ENCODE assay signal across 8 cellular contexts in genomic region chr9:33288828-33289483, GRCh38. TPM values are rescaled to one million over a fixed set of nuclear protein-coding genes. Genes with fewer than 3 reads are reported as not detected.
DNase-seq lines count a peak whose midpoint lies in the region; ATAC-seq and TF ChIP-seq lines count a peak whose summit lies in the region.

No MANE protein-coding gene starts in this region.

- no peaks in the 10 kb centered on the region for H3K9me2 ChIP-seq in MM.1S (replicated peaks; ENCODE audit: insufficient read depth, low read length)

- H3K9me3 ChIP-seq in colonic mucosa (no peaks in the 10 kb centered on the region), MM.1S (replicated peaks; ENCODE audit: insufficient read depth, low read length) (no peaks in the 10 kb centered on the region)

- H3K4me1 Mint-ChIP-seq in nephron progenitor cell: peaks cover 30% of the 10 kb centered on the region

- TF ChIP-seq CTCF in 22Rv1 (IDR thresholded peaks at IDR 0.05) (no peak), NB4 (IDR thresholded peaks at IDR 0.05; ENCODE audit: low read depth, low read length) (no peak), colonic mucosa (IDR thresholded peaks at IDR 0.05) (no peak), nephron progenitor cell (IDR thresholded peaks at IDR 0.05) (no peak), MM.1S (IDR thresholded peaks at IDR 0.05; ENCODE audit: low read length) (no peak)

- no peaks in the 10 kb centered on the region for H3K9me3 Mint-ChIP-seq in nephron progenitor cell

- intact Hi-C loops in colonic mucosa (cut with DNase I): loop anchor here (5.0 kb wide), 1 partner anchor 173 kb away; no protein-coding TSS in a partner anchor

- no peaks in the 10 kb centered on the region for H3K36me3 ChIP-seq in colonic mucosa
- peaks cover 4% of the 10 kb centered on the region for H3K36me3 ChIP-seq in MM.1S (replicated peaks; ENCODE audit: insufficient read depth, low read length)

- no peak for ATAC-seq in GM18870 (IDR thresholded peaks at IDR 0.05; ENCODE audit: unreplicated experiment)

- H4K20me1 ChIP-seq in MM.1S (ENCODE audit: insufficient read depth, low read length): no peaks in the 10 kb centered on the region

- no peak overlapping the region for H3K4me3 Mint-ChIP-seq in nephron progenitor cell

- H3K79me2 ChIP-seq in MM.1S (ENCODE audit: low read length): peaks cover 36% of the 10 kb centered on the region

- TF ChIP-seq POLR2A in NB4 (IDR thresholded peaks at IDR 0.05; ENCODE audit: extremely low read depth, insufficient read length): no peak

- peak; percentile 34 for DNase-seq in NB4 (ENCODE audit: low read depth)
- no peak for DNase-seq in colonic mucosa
- peak; percentile 7 for DNase-seq in nephron progenitor cell
- DNase-seq in NCI-H2171 (lab: John Stamatoyannopoulos, UW): no peak
- DNase-seq in NOMO-1 (lab: John Stamatoyannopoulos, UW; ENCODE audit: unreplicated experiment in 2 of 2): no peak
- no peak for DNase-seq in MM.1S

- H3K27me3 ChIP-seq in colonic mucosa (no peaks in the 10 kb centered on the region), MM.1S (replicated peaks; ENCODE audit: insufficient read depth, low read length) (no peaks in the 10 kb centered on the region)

- H3K27me3 Mint-ChIP-seq in nephron progenitor cell (ENCODE audit: low read depth, poor library complexity): no peaks in the 10 kb centered on the region

- peaks cover 27% of the 10 kb centered on the region for H3F3A ChIP-seq in MM.1S (ENCODE audit: insufficient read depth, low read length)

- H3K27ac Mint-ChIP-seq in nephron progenitor cell: no peak overlapping the region

- no peak overlapping the region for H3K4me2 ChIP-seq in MM.1S (ENCODE audit: low read depth, low read length)

- H3K4me3 ChIP-seq in NB4 (ENCODE audit: low read depth, low read length) (peak overlapping the region; percentile 54), colonic mucosa (no peak overlapping the region), MM.1S (ENCODE audit: low read length) (no peak overlapping the region)

- H3K4me1 ChIP-seq in colonic mucosa (peaks cover 7% of the 10 kb centered on the region), MM.1S (ENCODE audit: low read length) (peaks cover 25% of the 10 kb centered on the region)

- no peak overlapping the region for H2AFZ ChIP-seq in MM.1S (ENCODE audit: low read length)

- peaks cover 8% of the 10 kb centered on the region for H3K36me3 Mint-ChIP-seq in nephron progenitor cell (ENCODE audit: low read depth)

- H3K9ac ChIP-seq in colonic mucosa (ENCODE audit: low read depth in 2 of 2, low read length in 2 of 2) (peak overlapping the region in 1 of 2 donors; percentile 96), MM.1S (ENCODE audit: low read length) (no peak overlapping the region)

- H3K27ac ChIP-seq in 22Rv1 (peak overlapping the region; percentile 95), colonic mucosa (peak overlapping the region; percentile 97), MM.1S (ENCODE audit: low read length) (no peak overlapping the region)

RNA-seq across cellular contexts. Expression of gene NFX1, which starts 1.4 kb away (rescaled TPM):
- 10 to 100 TPM; 27.6 to 31.3 TPM for total RNA-seq in colonic mucosa

RNA-seq across cellular contexts. Expression of gene CHMP5, which starts 24.1 kb away (rescaled TPM):
- 10 to 100 TPM; 60.3 to 97.0 TPM for total RNA-seq in colonic mucosa

RNA-seq across cellular contexts. Expression of gene BAG1, which starts 24.4 kb away (rescaled TPM):
- total RNA-seq in colonic mucosa: 100 to 1,000 TPM; 117 to 122 TPM

RNA-seq across cellular contexts. Expression of gene SPINK4, which starts 49.0 kb away (rescaled TPM):
- total RNA-seq in colonic mucosa: 100 to 1,000 TPM; 212 to 214 TPM

Comparison
In these comparisons a context has a peak if more than half of its experiments do, and no peak if none do; other contexts are left out.
1. DNase-seq: peak in NB4 (single experiment) and nephron progenitor cell (single experiment); none in colonic mucosa (single experiment), NCI-H2171 (single experiment), NOMO-1 (0 of 2) and MM.1S (single experiment).